Comparison of ENCODE assay signal across 8 cellular contexts in the genomic region with DNA sequence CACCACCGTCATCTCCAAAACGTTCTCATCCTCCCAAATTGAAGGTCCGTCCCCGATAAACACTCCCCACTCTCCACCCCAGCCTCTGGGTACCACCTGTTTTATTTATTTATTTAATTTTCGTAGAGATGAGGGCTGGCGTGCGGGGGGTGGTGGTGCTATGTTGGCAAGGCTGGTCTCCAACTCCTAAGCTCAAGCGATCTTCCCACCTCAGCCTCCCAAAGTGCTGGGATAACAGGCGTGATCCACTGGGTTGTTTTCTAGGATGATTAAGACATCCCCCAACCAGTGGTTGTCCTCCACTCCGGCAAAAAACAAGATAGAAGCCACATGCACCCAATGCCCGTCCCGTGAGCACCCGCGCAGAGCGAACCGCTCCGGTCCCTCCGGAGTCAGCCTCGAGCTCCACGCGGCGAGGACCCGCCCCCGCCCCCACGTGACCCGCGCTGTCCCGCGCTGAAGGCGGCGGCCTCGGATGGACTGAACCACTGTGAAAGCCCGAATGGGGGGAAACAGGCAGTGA. TPM values are rescaled to one million over a fixed set of nuclear protein-coding genes. Genes with fewer than 3 reads are reported as not detected.
A peak's percentile ranks its signal among the peaks of the same experiment; 100 is the strongest.
DNase-seq lines count a peak whose midpoint lies in the region; ATAC-seq and TF ChIP-seq lines count a peak whose summit lies in the region.

No MANE protein-coding gene starts in this region.

- DNase-seq in NCI-H187 (lab: John Stamatoyannopoulos, UW) (peak; percentile 65 to 79), colonic mucosa (peak; percentile 91)
- peak; percentile 83 for DNase-seq in activated CD4-positive, CD25-positive, alpha-beta regulatory T cell treated with anti-CD3 and anti-CD28 coated beads, Interleukin-2, amount 50 U/mL, for 16 hours (ENCODE audit: low read depth, low spot score)
- peak; percentile 89 to 90 for DNase-seq in stimulated activated CD4-positive, alpha-beta T cell treated with anti-CD3 and anti-CD28 coated beads, Interleukin-4, amount 100 ng/mL, for 4 hours

- intact Hi-C loops in colonic mucosa (cut with DNase I), result loop anchor here (10.0 kb wide), 1 partner anchor 769 kb away; no protein-coding TSS in a partner anchor

- H3K36me3 ChIP-seq in colonic mucosa, result no peaks in the 10 kb centered on the region
- H3K36me3 ChIP-seq in liver (ENCODE audit: control insufficient read depth in 4 of 4, insufficient read depth in 3 of 4, low read depth in 1 of 4, low read length in 3 of 4), result peaks cover 0 to 5% (median 1%) of the 10 kb centered on the region in 4 donors

- ATAC-seq in GM18498 (IDR thresholded peaks at IDR 0.05; ENCODE audit: unreplicated experiment) (peak; percentile 57), HG02884 (IDR thresholded peaks at IDR 0.05; ENCODE audit: unreplicated experiment) (peak; percentile 38)

- H3K4me1 ChIP-seq in colonic mucosa, result peaks cover 15% of the 10 kb centered on the region
- peaks cover 11 to 27% (median 20%) of the 10 kb centered on the region in 4 donors for H3K4me1 ChIP-seq in liver (ENCODE audit: control insufficient read depth in 4 of 4, insufficient read depth in 4 of 4, low read length in 3 of 4)

- H3K27ac ChIP-seq in 22Rv1 (peak overlapping the region; percentile 98), colonic mucosa (peak overlapping the region; percentile 92), liver (ENCODE audit: low read depth in 1 of 2, low read length in 2 of 2) (peak overlapping the region; percentile 99 to 100)

- TF ChIP-seq RAD21 in liver (IDR thresholded peaks at IDR 0.05), result no peak

- H3K9ac ChIP-seq in colonic mucosa (ENCODE audit: low read depth in 2 of 2, low read length in 2 of 2) (peak overlapping the region; percentile 73 to 85), liver (ENCODE audit: low read depth in 1 of 2, low read length in 2 of 2) (peak overlapping the region; percentile 39 to 96)

- H3K4me3 ChIP-seq in colonic mucosa, result peak overlapping the region; percentile 100
- H3K4me3 ChIP-seq in liver (ENCODE audit: low read depth in 1 of 3, low read length in 3 of 3), result peak overlapping the region; percentile 79 to 99 (median 80)

- 6% methylated on average over 33 of the region's 33 CpGs for WGBS in liver

- TF ChIP-seq CTCF in 22Rv1 (IDR thresholded peaks at IDR 0.05) (no peak), colonic mucosa (IDR thresholded peaks at IDR 0.05) (no peak), liver (IDR thresholded peaks at IDR 0.05; ENCODE audit: low read depth, low read length, missing input control) (no peak)

- H3K9me3 ChIP-seq in colonic mucosa (no peaks in the 10 kb centered on the region), liver (ENCODE audit: control insufficient read depth in 4 of 4, low read length in 3 of 4) (no peaks in the 10 kb centered on the region)

- no peaks in the 10 kb centered on the region for H3K27me3 ChIP-seq in colonic mucosa
- no peaks in the 10 kb centered on the region for H3K27me3 ChIP-seq in liver (ENCODE audit: control insufficient read depth in 4 of 4, insufficient read depth in 4 of 4, low read length in 3 of 4)

TF ChIP-seq in liver, 16 proteins besides CTCF, POLR2A, EP300 and RAD21:
- TF ChIP-seq, protein P1, sequence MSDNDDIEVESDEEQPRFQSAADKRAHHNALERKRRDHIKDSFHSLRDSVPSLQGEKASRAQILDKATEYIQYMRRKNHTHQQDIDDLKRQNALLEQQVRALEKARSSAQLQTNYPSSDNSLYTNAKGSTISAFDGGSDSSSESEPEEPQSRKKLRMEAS (IDR thresholded peaks at IDR 0.05), result no peak
- TF ChIP-seq EGR1 (IDR thresholded peaks at IDR 0.05; ENCODE audit: low read depth in 2 of 2) (peak; percentile 68 to 76), NR2F2 (IDR thresholded peaks at IDR 0.05) (no peak)
- TF ChIP-seq, protein P2, sequence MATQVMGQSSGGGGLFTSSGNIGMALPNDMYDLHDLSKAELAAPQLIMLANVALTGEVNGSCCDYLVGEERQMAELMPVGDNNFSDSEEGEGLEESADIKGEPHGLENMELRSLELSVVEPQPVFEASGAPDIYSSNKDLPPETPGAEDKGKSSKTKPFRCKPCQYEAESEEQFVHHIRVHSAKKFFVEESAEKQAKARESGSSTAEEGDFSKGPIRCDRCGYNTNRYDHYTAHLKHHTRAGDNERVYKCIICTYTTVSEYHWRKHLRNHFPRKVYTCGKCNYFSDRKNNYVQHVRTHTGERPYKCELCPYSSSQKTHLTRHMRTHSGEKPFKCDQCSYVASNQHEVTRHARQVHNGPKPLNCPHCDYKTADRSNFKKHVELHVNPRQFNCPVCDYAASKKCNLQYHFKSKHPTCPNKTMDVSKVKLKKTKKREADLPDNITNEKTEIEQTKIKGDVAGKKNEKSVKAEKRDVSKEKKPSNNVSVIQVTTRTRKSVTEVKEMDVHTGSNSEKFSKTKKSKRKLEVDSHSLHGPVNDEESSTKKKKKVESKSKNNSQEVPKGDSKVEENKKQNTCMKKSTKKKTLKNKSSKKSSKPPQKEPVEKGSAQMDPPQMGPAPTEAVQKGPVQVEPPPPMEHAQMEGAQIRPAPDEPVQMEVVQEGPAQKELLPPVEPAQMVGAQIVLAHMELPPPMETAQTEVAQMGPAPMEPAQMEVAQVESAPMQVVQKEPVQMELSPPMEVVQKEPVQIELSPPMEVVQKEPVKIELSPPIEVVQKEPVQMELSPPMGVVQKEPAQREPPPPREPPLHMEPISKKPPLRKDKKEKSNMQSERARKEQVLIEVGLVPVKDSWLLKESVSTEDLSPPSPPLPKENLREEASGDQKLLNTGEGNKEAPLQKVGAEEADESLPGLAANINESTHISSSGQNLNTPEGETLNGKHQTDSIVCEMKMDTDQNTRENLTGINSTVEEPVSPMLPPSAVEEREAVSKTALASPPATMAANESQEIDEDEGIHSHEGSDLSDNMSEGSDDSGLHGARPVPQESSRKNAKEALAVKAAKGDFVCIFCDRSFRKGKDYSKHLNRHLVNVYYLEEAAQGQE (IDR thresholded peaks at IDR 0.05), result peak; percentile 56
TF ChIP-seq in liver: peak in this region for 2.

RNA-seq across cellular contexts. Expression of gene EIF3B, which starts 0.9 kb away (rescaled TPM):
- total RNA-seq in colonic mucosa (100 to 1,000 TPM in 1 of 2 donors, 10 to 100 TPM in 1; 94.4 to 180 TPM), liver (10 to 100 TPM; 63.3 to 98.8 TPM)
- 10 to 100 TPM; 27.4 to 58.3 TPM for polyA plus RNA-seq in liver

RNA-seq across cellular contexts. Expression of gene SNX8, which starts 39.5 kb away (rescaled TPM):
- total RNA-seq in colonic mucosa (10 to 100 TPM; 22.4 to 36.7 TPM), liver (10 to 100 TPM; 10.7 to 20.8 TPM)
- polyA plus RNA-seq in liver, result 10 to 100 TPM in 1 of 2 donors, 1 to 10 TPM in 1; 8.7 to 19.0 TPM

RNA-seq across cellular contexts. Expression of gene CHST12, which starts 49.7 kb away (rescaled TPM):
- total RNA-seq in colonic mucosa (1 to 10 TPM; 8.7 to 8.8 TPM), liver (1 to 10 TPM; 3.2 to 5.9 TPM)
- polyA plus RNA-seq in liver, result 10 to 100 TPM in 1 of 2 donors, 1 to 10 TPM in 1; 4.5 to 11.9 TPM

Comparison
In these comparisons a context has a peak if more than half of its experiments do, and no peak if none do; other contexts are left out.
1. Peak in every context shown above with its lines: DNase-seq, ATAC-seq, H3K4me3 ChIP-seq and H3K27ac ChIP-seq.